ENCODE assay signal across 2 cellular contexts in the genomic region with DNA sequence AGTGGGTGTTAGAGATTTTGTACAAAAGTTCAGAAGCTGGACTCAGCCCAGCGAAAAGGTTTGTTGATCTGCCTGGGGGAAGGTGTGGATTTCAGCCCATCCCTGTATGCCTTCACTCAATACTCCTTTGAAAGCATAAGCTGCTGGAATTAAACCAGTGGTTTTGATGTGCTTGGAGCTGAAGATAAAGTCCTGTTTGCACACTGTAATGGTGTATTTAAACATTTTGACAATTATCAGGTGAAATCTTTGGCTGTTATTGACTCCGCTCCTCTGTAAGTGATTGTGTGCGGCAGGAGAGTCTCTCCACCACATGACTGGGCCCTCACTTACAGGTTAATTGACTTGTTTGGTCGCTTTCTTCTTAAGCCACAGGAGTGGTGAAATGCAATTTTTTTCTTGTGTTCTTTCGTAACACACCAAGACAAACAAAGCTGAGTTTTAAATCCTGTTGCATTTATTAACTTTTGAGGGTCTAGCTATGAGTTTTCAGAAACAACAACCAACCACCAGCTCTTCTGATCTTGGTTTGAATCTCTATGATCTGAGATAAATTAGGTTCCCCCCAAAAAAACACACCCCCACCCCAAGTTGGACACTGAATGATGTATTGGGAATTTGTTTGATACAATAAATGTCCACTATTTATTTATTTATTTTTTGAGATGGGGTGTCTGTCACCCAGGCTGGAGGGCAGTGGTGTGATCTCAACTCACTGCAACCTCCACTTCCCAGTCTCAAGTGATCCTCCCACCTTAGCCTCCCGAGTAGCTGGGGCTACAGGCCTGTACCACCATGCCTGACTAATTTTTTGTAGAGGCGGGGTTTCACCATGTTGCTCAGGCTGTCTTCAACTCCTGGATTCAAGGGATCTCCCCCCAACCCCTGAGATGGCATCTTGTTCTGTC.
A peak's percentile ranks its signal among the peaks of the same experiment; 100 is the strongest.
TF ChIP-seq lines count a peak whose summit lies in the region.

No MANE protein-coding gene starts in this region.

TF ChIP-seq in WTC11, 78 proteins besides CTCF, POLR2A, EP300 and RAD21:
- TF ChIP-seq RELA (CRISPR knock-in tag; IDR thresholded peaks at IDR 0.05; ENCODE audit: borderline replicate concordance), result no peak
- peak; percentile 85; the same call in 1 of the 2 replicates for TF ChIP-seq GABPB1 (CRISPR knock-in tag; IDR thresholded peaks at IDR 0.05)
- no peak for TF ChIP-seq ZNF423 (CRISPR knock-in tag; IDR thresholded peaks at IDR 0.05)

TF ChIP-seq in SK-N-SH, 30 proteins besides CTCF, POLR2A, EP300 and RAD21:
- TF ChIP-seq SIN3A (IDR thresholded peaks at IDR 0.05; ENCODE audit: borderline replicate concordance, low read depth, low read length), result no peak
- no peak for TF ChIP-seq FOXJ3 (CRISPR knock-in tag; IDR thresholded peaks at IDR 0.05)
- TF ChIP-seq TCF12 (IDR thresholded peaks at IDR 0.05), result no peak
- no peak for TF ChIP-seq ELF1 (IDR thresholded peaks at IDR 0.05)
- no peak for TF ChIP-seq JUND (IDR thresholded peaks at IDR 0.05)
- TF ChIP-seq GATA2 (CRISPR knock-in tag; IDR thresholded peaks at IDR 0.05), result no peak
